Comparison of ENCODE assay signal across 11 cellular contexts in the genomic region with DNA sequence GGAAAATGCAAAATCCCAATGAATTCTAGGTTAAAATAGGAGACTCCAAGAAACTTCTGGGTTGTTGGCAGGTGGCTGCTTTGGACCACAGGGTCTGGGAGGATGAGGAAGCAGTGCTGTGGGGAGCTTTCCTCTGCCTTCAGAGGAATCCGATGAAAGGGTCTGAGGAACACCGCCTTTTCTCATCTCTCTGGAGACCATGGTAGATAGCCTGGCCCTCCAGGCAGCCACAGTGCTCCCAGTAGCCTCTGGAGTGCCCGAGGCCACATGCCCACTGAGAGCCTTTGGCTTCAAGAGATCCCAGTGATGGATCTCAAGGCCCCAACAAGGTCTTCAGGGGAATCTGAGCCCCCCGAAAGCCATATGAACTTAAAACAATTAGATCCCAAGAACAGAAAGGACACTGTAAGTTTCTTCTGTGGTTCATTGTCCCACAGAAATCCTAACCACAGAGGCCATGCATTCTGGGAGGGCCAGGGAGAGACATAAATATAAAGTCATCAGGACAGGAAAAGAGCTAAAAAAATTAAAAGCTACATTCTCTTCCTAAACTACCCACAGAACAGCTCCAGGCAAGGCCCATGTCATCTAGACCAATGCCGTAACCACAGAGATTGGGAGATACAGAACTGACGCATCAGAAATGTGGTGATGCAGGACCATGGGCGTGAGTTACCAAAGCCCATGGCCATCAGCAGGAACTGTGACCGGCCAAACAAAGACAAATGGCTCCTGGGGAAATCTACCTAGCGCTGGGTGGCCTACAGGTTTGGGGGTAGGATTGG. TPM values are rescaled to one million over a fixed set of nuclear protein-coding genes. Genes with fewer than 3 reads are reported as not detected.
DNase-seq lines count a peak whose midpoint lies in the region; ATAC-seq and TF ChIP-seq lines count a peak whose summit lies in the region.
"Had no signal": no experiment of that assay in that cellular context is flagged by ENCODE, and none has a peak within 500 bp of the region (broad histone marks: within the 10 kb centered on the region; RNA-seq: fewer than 3 reads in every experiment).

No MANE protein-coding gene starts in this region.

- intact Hi-C loops in activated T-helper 1 cell treated with anti-CD3 and anti-CD28 coated beads, Interleukin-12 subunit alpha, Interleukin-12 subunit beta, Interleukin-2, Interleukin-4 antibody, amounts not matched to agents 30 ng/mL and 10 ng/mL and 1 ng/mL, durations not matched to agents 14 hours and 24 hours and 36 hours (cut with micrococcal nuclease): loop anchor here (1.0 kb wide), 1 partner anchor 8 kb away; no protein-coding TSS in a partner anchor

- peaks cover 5% of the 10 kb centered on the region for H3K79me1 ChIP-seq in mesenchymal stem cell (replicated peaks; ENCODE audit: low read length, poor library complexity, severe bottlenecking)

- no peak overlapping the region for H2BK15ac ChIP-seq in mesenchymal stem cell (ENCODE audit: low read depth, poor library complexity, severe bottlenecking)

- H3K27me3 Mint-ChIP-seq in stimulated activated naive CD8-positive, alpha-beta T cell treated with anti-CD3 and anti-CD28 coated beads, Interleukin-15, Interleukin-2, amounts not matched to agents 100 ng/mL and 50 ng/mL, for 24 hours: no peaks in the 10 kb centered on the region
- no peaks in the 10 kb centered on the region for H3K27me3 Mint-ChIP-seq in stimulated activated naive CD8-positive, alpha-beta T cell treated with anti-CD3 and anti-CD28 coated beads, Interleukin-15, amount 100 ng/mL, for 72 hours
- H3K27me3 Mint-ChIP-seq in activated T-helper 1 cell treated with anti-CD3 and anti-CD28 coated beads, Interleukin-12 subunit alpha, Interleukin-12 subunit beta, Interleukin-2, Interleukin-4 antibody, amounts not matched to agents 30 ng/mL and 10 ng/mL and 1 ng/mL, durations not matched to agents 14 hours and 24 hours and 36 hours (ENCODE audit: insufficient read depth): peaks cover 2% of the 10 kb centered on the region

- H3K4me1 Mint-ChIP-seq in stimulated activated naive CD8-positive, alpha-beta T cell treated with anti-CD3 and anti-CD28 coated beads, Interleukin-15, Interleukin-2, amounts not matched to agents 100 ng/mL and 50 ng/mL, for 24 hours (ENCODE audit: low read depth): peaks cover 74% of the 10 kb centered on the region
- H3K4me1 Mint-ChIP-seq in stimulated activated naive CD8-positive, alpha-beta T cell treated with anti-CD3 and anti-CD28 coated beads, Interleukin-15, amount 100 ng/mL, for 72 hours: peaks cover 89% of the 10 kb centered on the region
- peaks cover 87% of the 10 kb centered on the region for H3K4me1 Mint-ChIP-seq in activated T-helper 1 cell treated with anti-CD3 and anti-CD28 coated beads, Interleukin-12 subunit alpha, Interleukin-12 subunit beta, Interleukin-2, Interleukin-4 antibody, amounts not matched to agents 30 ng/mL and 10 ng/mL and 1 ng/mL, durations not matched to agents 14 hours and 24 hours and 36 hours (ENCODE audit: low read depth)

- H3K36me3 ChIP-seq in mesenchymal stem cell (ENCODE audit: control insufficient read depth in 1 of 2, insufficient read depth in 2 of 2, low read depth in 1 of 2, low read length in 2 of 2) (peaks cover 67 to 74% of the 10 kb centered on the region in 2 experiments), SJCRH30 (peaks cover 3% of the 10 kb centered on the region; the same call in 1 of the 2 replicates), BE2C (no peaks in the 10 kb centered on the region), WERI-Rb-1 (no peaks in the 10 kb centered on the region; the same call in 1 of the 2 replicates)

- no peak overlapping the region for H3K4me3 Mint-ChIP-seq in stimulated activated naive CD8-positive, alpha-beta T cell treated with anti-CD3 and anti-CD28 coated beads, Interleukin-15, Interleukin-2, amounts not matched to agents 100 ng/mL and 50 ng/mL, for 24 hours
- no peak overlapping the region for H3K4me3 Mint-ChIP-seq in stimulated activated naive CD8-positive, alpha-beta T cell treated with anti-CD3 and anti-CD28 coated beads, Interleukin-15, amount 100 ng/mL, for 72 hours
- no peak overlapping the region for H3K4me3 Mint-ChIP-seq in activated T-helper 1 cell treated with anti-CD3 and anti-CD28 coated beads, Interleukin-12 subunit alpha, Interleukin-12 subunit beta, Interleukin-2, Interleukin-4 antibody, amounts not matched to agents 30 ng/mL and 10 ng/mL and 1 ng/mL, durations not matched to agents 14 hours and 24 hours and 36 hours

- H3K4me2 ChIP-seq in mesenchymal stem cell (ENCODE audit: low read length, poor library complexity, severe bottlenecking): no peak overlapping the region

- 97% methylated on average over 8 of the region's 9 CpGs for WGBS in mesenchymal stem cell

- peak overlapping the region; percentile 55 for H2AK5ac ChIP-seq in mesenchymal stem cell (ENCODE audit: low read length, severe bottlenecking)

- no peak overlapping the region for H3K4me3 ChIP-seq in mesenchymal stem cell (ENCODE audit: insufficient read depth in 1 of 2, low read depth in 1 of 2, low read length in 2 of 2)
- no peak overlapping the region for H3K4me3 ChIP-seq in SJCRH30
- H3K4me3 ChIP-seq in BE2C (ENCODE audit: low read depth, low read length): no peak overlapping the region
- H3K4me3 ChIP-seq in WERI-Rb-1 (ENCODE audit: low read depth, low read length): no peak overlapping the region
- H3K4me3 ChIP-seq: lung had no signal

- no peak overlapping the region for H3K27ac ChIP-seq in mesenchymal stem cell (ENCODE audit: low read length, poor library complexity, severe bottlenecking)
- no peak overlapping the region for H3K27ac ChIP-seq in SJCRH30
- H3K27ac ChIP-seq in WERI-Rb-1: no peak overlapping the region

- no peak overlapping the region for H3K9ac ChIP-seq in mesenchymal stem cell (ENCODE audit: low read length)

- H3K27me3 ChIP-seq in mesenchymal stem cell (ENCODE audit: control insufficient read depth in 1 of 2, insufficient read depth in 1 of 2, low read length in 2 of 2): no peaks in the 10 kb centered on the region
- H3K27me3 ChIP-seq in SJCRH30: no peaks in the 10 kb centered on the region
- no peaks in the 10 kb centered on the region for H3K27me3 ChIP-seq in BE2C
- H3K27me3 ChIP-seq in WERI-Rb-1 (ENCODE audit: insufficient read depth, low read depth, severe bottlenecking): no peaks in the 10 kb centered on the region

- H3K4me1 ChIP-seq in mesenchymal stem cell (ENCODE audit: control insufficient read depth, insufficient read depth, low read depth, low read length): peaks cover 24% of the 10 kb centered on the region
- peaks cover 22% of the 10 kb centered on the region for H3K4me1 ChIP-seq in SJCRH30
- no peaks in the 10 kb centered on the region for H3K4me1 ChIP-seq in BE2C

- H2BK5ac ChIP-seq in mesenchymal stem cell (ENCODE audit: low read depth, low read length, poor library complexity, severe bottlenecking): no peak overlapping the region

- H2BK12ac ChIP-seq in mesenchymal stem cell (ENCODE audit: low read length in 2 of 2): no peak overlapping the region

- H3K9me3 Mint-ChIP-seq in stimulated activated naive CD8-positive, alpha-beta T cell treated with anti-CD3 and anti-CD28 coated beads, Interleukin-15, Interleukin-2, amounts not matched to agents 100 ng/mL and 50 ng/mL, for 24 hours: no peaks in the 10 kb centered on the region
- H3K9me3 Mint-ChIP-seq in stimulated activated naive CD8-positive, alpha-beta T cell treated with anti-CD3 and anti-CD28 coated beads, Interleukin-15, amount 100 ng/mL, for 72 hours: no peaks in the 10 kb centered on the region
- no peaks in the 10 kb centered on the region for H3K9me3 Mint-ChIP-seq in activated T-helper 1 cell treated with anti-CD3 and anti-CD28 coated beads, Interleukin-12 subunit alpha, Interleukin-12 subunit beta, Interleukin-2, Interleukin-4 antibody, amounts not matched to agents 30 ng/mL and 10 ng/mL and 1 ng/mL, durations not matched to agents 14 hours and 24 hours and 36 hours

- peaks cover 9% of the 10 kb centered on the region for H3K36me3 Mint-ChIP-seq in stimulated activated naive CD8-positive, alpha-beta T cell treated with anti-CD3 and anti-CD28 coated beads, Interleukin-15, Interleukin-2, amounts not matched to agents 100 ng/mL and 50 ng/mL, for 24 hours (ENCODE audit: low read depth)
- peaks cover 15% of the 10 kb centered on the region for H3K36me3 Mint-ChIP-seq in activated T-helper 1 cell treated with anti-CD3 and anti-CD28 coated beads, Interleukin-12 subunit alpha, Interleukin-12 subunit beta, Interleukin-2, Interleukin-4 antibody, amounts not matched to agents 30 ng/mL and 10 ng/mL and 1 ng/mL, durations not matched to agents 14 hours and 24 hours and 36 hours (ENCODE audit: low read depth)

- peak overlapping the region; percentile 53 for H3K27ac Mint-ChIP-seq in stimulated activated naive CD8-positive, alpha-beta T cell treated with anti-CD3 and anti-CD28 coated beads, Interleukin-15, Interleukin-2, amounts not matched to agents 100 ng/mL and 50 ng/mL, for 24 hours
- H3K27ac Mint-ChIP-seq in stimulated activated naive CD8-positive, alpha-beta T cell treated with anti-CD3 and anti-CD28 coated beads, Interleukin-15, amount 100 ng/mL, for 72 hours: no peak overlapping the region
- peak overlapping the region; percentile 61 for H3K27ac Mint-ChIP-seq in activated T-helper 1 cell treated with anti-CD3 and anti-CD28 coated beads, Interleukin-12 subunit alpha, Interleukin-12 subunit beta, Interleukin-2, Interleukin-4 antibody, amounts not matched to agents 30 ng/mL and 10 ng/mL and 1 ng/mL, durations not matched to agents 14 hours and 24 hours and 36 hours

- no peak for ATAC-seq in stimulated activated naive CD8-positive, alpha-beta T cell treated with anti-CD3 and anti-CD28 coated beads, Interleukin-15, amount 100 ng/mL, for 72 hours

- no peak overlapping the region for H3K4ac ChIP-seq in mesenchymal stem cell (ENCODE audit: low read depth in 1 of 2, low read length in 2 of 2)

- H2AFZ ChIP-seq in mesenchymal stem cell (ENCODE audit: low read depth, low read length): no peak overlapping the region

- TF ChIP-seq CTCF in BE2C (IDR thresholded peaks at IDR 0.05; ENCODE audit: low read depth, low read length) (no peak), WERI-Rb-1 (IDR thresholded peaks at IDR 0.05; ENCODE audit: low read depth, low read length) (no peak)

- H2BK120ac ChIP-seq in mesenchymal stem cell (ENCODE audit: low read depth, low read length): no peak overlapping the region

- H3K18ac ChIP-seq in mesenchymal stem cell (ENCODE audit: low read depth in 1 of 2, low read length in 2 of 2): no peak overlapping the region

- no peak overlapping the region for H3K14ac ChIP-seq in mesenchymal stem cell (ENCODE audit: low read length in 2 of 2)

- H4K8ac ChIP-seq in mesenchymal stem cell (ENCODE audit: low read length): no peak overlapping the region

- no peak overlapping the region for H3K23ac ChIP-seq in mesenchymal stem cell (ENCODE audit: low read length in 2 of 2)

- H3K9me3 ChIP-seq in mesenchymal stem cell (ENCODE audit: control insufficient read depth, low read length) (no peaks in the 10 kb centered on the region), SJCRH30 (replicated peaks) (no peaks in the 10 kb centered on the region), BE2C (no peaks in the 10 kb centered on the region), WERI-Rb-1 (ENCODE audit: severe bottlenecking) (no peaks in the 10 kb centered on the region)

- no peak overlapping the region for H4K91ac ChIP-seq in mesenchymal stem cell (ENCODE audit: low read length)

- no peak for DNase-seq in stimulated activated naive CD8-positive, alpha-beta T cell treated with anti-CD3 and anti-CD28 coated beads, Interleukin-15, amount 100 ng/mL, for 72 hours
- no peak for DNase-seq in activated T-helper 1 cell treated with anti-CD3 and anti-CD28 coated beads, Interleukin-12 subunit alpha, Interleukin-12 subunit beta, Interleukin-2, Interleukin-4 antibody, amounts not matched to agents 30 ng/mL and 10 ng/mL and 1 ng/mL, durations not matched to agents 14 hours and 24 hours and 36 hours (ENCODE audit: low spot score)
- DNase-seq in mesenchymal stem cell (peak; percentile 37), SJCRH30 (no peak), pons (ENCODE audit: low spot score) (no peak), BE2C (no peak), WERI-Rb-1 (no peak)
- DNase-seq: Calu3, SHP77 treated with DMSO at 0.1 percent for 48 hours had no signal

RNA-seq across cellular contexts. Expression of gene TK2, which starts 24.3 kb away (rescaled TPM):
- total RNA-seq in activated T-helper 1 cell treated with anti-CD3 and anti-CD28 coated beads, Interleukin-12 subunit alpha, Interleukin-12 subunit beta, Interleukin-2, Interleukin-4 antibody, amounts not matched to agents 30 ng/mL and 10 ng/mL and 1 ng/mL, durations not matched to agents 14 hours and 24 hours and 36 hours: 7.3 and 8.4 TPM in 2 replicates
- polyA plus RNA-seq in mesenchymal stem cell (2013, experiment 1 of 2): 12.5 TPM
- 12.8 TPM for polyA plus RNA-seq in mesenchymal stem cell (2013, experiment 2 of 2)
- total RNA-seq in SJCRH30 (2014; rRNA removed; shearing (Covaris generic)): 14.8 and 16.0 TPM in 2 replicates
- polyA plus RNA-seq in BE2C (2012; ENCODE audit: insufficient read depth, insufficient read length, low read depth): 13.7 TPM

RNA-seq across cellular contexts. Expression of gene CKLF, which starts 26.8 kb away (rescaled TPM):
- 153 and 159 TPM in 2 replicates for total RNA-seq in activated T-helper 1 cell treated with anti-CD3 and anti-CD28 coated beads, Interleukin-12 subunit alpha, Interleukin-12 subunit beta, Interleukin-2, Interleukin-4 antibody, amounts not matched to agents 30 ng/mL and 10 ng/mL and 1 ng/mL, durations not matched to agents 14 hours and 24 hours and 36 hours
- polyA plus RNA-seq in mesenchymal stem cell (2013, experiment 1 of 2): 47.1 TPM
- polyA plus RNA-seq in mesenchymal stem cell (2013, experiment 2 of 2): 49.9 TPM
- 121 and 127 TPM in 2 replicates for total RNA-seq in SJCRH30 (2014; rRNA removed; shearing (Covaris generic))
- polyA plus RNA-seq in BE2C (2012; ENCODE audit: insufficient read depth, insufficient read length, low read depth): 24.1 TPM

RNA-seq across cellular contexts. Expression of gene CMTM1, which starts 40.7 kb away (rescaled TPM):
- 12.5 and 13.9 TPM in 2 replicates for total RNA-seq in activated T-helper 1 cell treated with anti-CD3 and anti-CD28 coated beads, Interleukin-12 subunit alpha, Interleukin-12 subunit beta, Interleukin-2, Interleukin-4 antibody, amounts not matched to agents 30 ng/mL and 10 ng/mL and 1 ng/mL, durations not matched to agents 14 hours and 24 hours and 36 hours
- polyA plus RNA-seq in mesenchymal stem cell (2013, experiment 1 of 2): 1.8 TPM
- polyA plus RNA-seq in mesenchymal stem cell (2013, experiment 2 of 2): 1.5 TPM
- 6.6 and 8.2 TPM in 2 replicates for total RNA-seq in SJCRH30 (2014; rRNA removed; shearing (Covaris generic))
- 9.5 TPM for polyA plus RNA-seq in BE2C (2012; ENCODE audit: insufficient read depth, insufficient read length, low read depth)

RNA-seq across cellular contexts. Expression of gene CMTM2, which starts 53.7 kb away (rescaled TPM):
- 0.80 and 1.2 TPM in 2 replicates for total RNA-seq in activated T-helper 1 cell treated with anti-CD3 and anti-CD28 coated beads, Interleukin-12 subunit alpha, Interleukin-12 subunit beta, Interleukin-2, Interleukin-4 antibody, amounts not matched to agents 30 ng/mL and 10 ng/mL and 1 ng/mL, durations not matched to agents 14 hours and 24 hours and 36 hours
- not detected for polyA plus RNA-seq in mesenchymal stem cell (2013, experiment 1 of 2)
- polyA plus RNA-seq in mesenchymal stem cell (2013, experiment 2 of 2): not detected
- 5.4 and 6.2 TPM in 2 replicates for total RNA-seq in SJCRH30 (2014; rRNA removed; shearing (Covaris generic))
- not detected for polyA plus RNA-seq in BE2C (2012; ENCODE audit: insufficient read depth, insufficient read length, low read depth)

Comparison
In these comparisons a context has a peak if more than half of its experiments do, and no peak if none do; other contexts are left out.
1. H3K27ac Mint-ChIP-seq: peak in stimulated activated naive CD8-positive, alpha-beta T cell treated with anti-CD3 and anti-CD28 coated beads, Interleukin-15, Interleukin-2, amounts not matched to agents 100 ng/mL and 50 ng/mL, for 24 hours (single experiment) and activated T-helper 1 cell treated with anti-CD3 and anti-CD28 coated beads, Interleukin-12 subunit alpha, Interleukin-12 subunit beta, Interleukin-2, Interleukin-4 antibody, amounts not matched to agents 30 ng/mL and 10 ng/mL and 1 ng/mL, durations not matched to agents 14 hours and 24 hours and 36 hours (single experiment); none in stimulated activated naive CD8-positive, alpha-beta T cell treated with anti-CD3 and anti-CD28 coated beads, Interleukin-15, amount 100 ng/mL, for 72 hours (0 of 2).